5 cellular contexts compared by ENCODE assay signal in the genomic region with DNA sequence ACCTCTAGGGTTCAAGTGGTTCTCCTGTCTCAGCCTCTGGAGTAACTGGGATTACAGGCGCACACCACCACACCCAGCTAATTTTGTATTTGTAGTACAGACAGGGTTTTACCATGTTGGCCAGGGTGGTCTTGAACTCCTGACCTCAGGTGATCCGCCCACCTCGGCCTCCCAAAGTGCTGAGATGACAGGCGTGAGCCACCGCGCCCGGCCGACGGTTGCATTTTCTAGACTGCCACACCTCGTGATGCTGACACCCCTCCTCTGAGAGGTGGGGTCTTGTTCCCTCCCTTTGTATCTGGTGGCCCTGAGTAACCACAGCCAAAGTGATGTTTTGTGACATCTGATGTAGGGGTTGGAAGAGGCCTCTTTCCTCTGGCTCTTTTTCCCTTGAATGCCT. TPM values are rescaled to one million over a fixed set of nuclear protein-coding genes. Genes with fewer than 3 reads are reported as not detected.
DNase-seq lines count a peak whose midpoint lies in the region; TF ChIP-seq lines count a peak whose summit lies in the region.
"Not testable (repeated sequence)": the region's sequence is repeated elsewhere in the genome, so short reads cannot be mapped to it uniquely, and the experiment has no call there.

No MANE protein-coding gene starts in this region.

- peak overlapping the region; percentile 79; the same call in 1 of the 2 replicates for H3K27ac Mint-ChIP-seq in HFFc6

- H3K36me3 Mint-ChIP-seq in HFFc6 (ENCODE audit: low read depth): peaks cover 64% of the 10 kb centered on the region

- peaks cover 50% of the 10 kb centered on the region for H3K79me2 ChIP-seq in osteoblast (ENCODE audit: insufficient read depth, low read length)

- not testable (repeated sequence) for H3K4me3 ChIP-seq in osteoblast (ENCODE audit: insufficient read depth, low read length)

- H3K9me3 ChIP-seq in osteoblast (ENCODE audit: low read depth, low read length): not testable (repeated sequence)

- TF ChIP-seq CTCF in HFFc6 (IDR thresholded peaks at IDR 0.05); RWPE1 (conservative IDR thresholded peaks at IDR 0.05; ENCODE audit: low read depth); osteoblast (IDR thresholded peaks at IDR 0.05; ENCODE audit: extremely low read depth, low read depth, low read length): not testable (repeated sequence)

- peaks cover 54% of the 10 kb centered on the region for H3K4me1 Mint-ChIP-seq in HFFc6 (ENCODE audit: low read depth)

- H3K4me3 Mint-ChIP-seq in HFFc6: not testable (repeated sequence)

- H3K27me3 ChIP-seq in osteoblast (ENCODE audit: insufficient read depth, low read length): not testable (repeated sequence)

- H3K4me1 ChIP-seq in osteoblast (ENCODE audit: insufficient read depth, low read length): peaks cover 17% of the 10 kb centered on the region

- not testable (repeated sequence) for H3K4me2 ChIP-seq in osteoblast (ENCODE audit: insufficient read depth, low read length)

- H4K20me1 ChIP-seq in osteoblast (ENCODE audit: insufficient read depth, low read length): not testable (repeated sequence)

- H3K9me3 Mint-ChIP-seq in HFFc6: not testable (repeated sequence)

- not testable (repeated sequence) for H3K27me3 Mint-ChIP-seq in HFFc6 (ENCODE audit: insufficient read depth)

- peaks cover 61% of the 10 kb centered on the region for H3K36me3 ChIP-seq in osteoblast (ENCODE audit: insufficient read depth, low read length)

- H3K27ac ChIP-seq in RWPE1 (peak overlapping the region; percentile 82), cingulate gyrus (ENCODE audit: low read depth, low read length) (peak overlapping the region; percentile 33), osteoblast (ENCODE audit: low read depth, low read length) (peak overlapping the region; percentile 28), substantia nigra (ENCODE audit: low read depth, low read length, poor library complexity, severe bottlenecking) (peak overlapping the region; percentile 44)

- DNase-seq in HFFc6; RWPE1 (ENCODE audit: low spot score); osteoblast (ENCODE audit: insufficient read length, low spot score, missing footprints); substantia nigra (lab: John Stamatoyannopoulos, UW): not testable (repeated sequence)

- not testable (repeated sequence) for H2AFZ ChIP-seq in osteoblast (ENCODE audit: low read length)

- POLR2A ChIA-PET in RWPE1 (lab: Yijun Ruan, JAX; ENCODE audit: low non-redundant PET): not testable (repeated sequence)

- CTCF ChIA-PET in RWPE1 (lab: Yijun Ruan, JAX): not testable (repeated sequence)

RNA-seq across cellular contexts. Expression of gene MAFF, which starts 32.1 kb away (rescaled TPM):
- 10 to 100 TPM; 17.2 to 24.1 (median 22.8) TPM for total RNA-seq in HFFc6 (2021; fragmentation: NEBNext Ultra II Directional; extraction: Animal tissue kit (Norgen Biotek cat#: 25700))
- total RNA-seq in osteoblast: 16.5 and 22.4 TPM in 2 replicates

RNA-seq across cellular contexts. Expression of gene TMEM184B, which starts 39.0 kb away (rescaled TPM):
- 100 to 1,000 TPM; 104 to 125 (median 111) TPM for total RNA-seq in HFFc6 (2021; fragmentation: NEBNext Ultra II Directional; extraction: Animal tissue kit (Norgen Biotek cat#: 25700))
- 29.8 and 30.0 TPM in 2 replicates for total RNA-seq in osteoblast

RNA-seq across cellular contexts. Expression of gene PLA2G6, which starts 52.2 kb away (rescaled TPM):
- total RNA-seq in HFFc6 (2021; fragmentation: NEBNext Ultra II Directional; extraction: Animal tissue kit (Norgen Biotek cat#: 25700)): 1 to 10 TPM; 4.1 to 6.6 (median 5.3) TPM
- 12.3 and 17.7 TPM in 2 replicates for total RNA-seq in osteoblast

Comparison
In these comparisons a context has a peak if more than half of its experiments do, and no peak if none do; other contexts are left out.
1. H3K27ac ChIP-seq: peak in every context shown above with its lines; median percentile 82 in RWPE1; 44 in substantia nigra; 33 in cingulate gyrus; 28 in osteoblast.